ENCODE assay signal across 8 cellular contexts in the genomic region with DNA sequence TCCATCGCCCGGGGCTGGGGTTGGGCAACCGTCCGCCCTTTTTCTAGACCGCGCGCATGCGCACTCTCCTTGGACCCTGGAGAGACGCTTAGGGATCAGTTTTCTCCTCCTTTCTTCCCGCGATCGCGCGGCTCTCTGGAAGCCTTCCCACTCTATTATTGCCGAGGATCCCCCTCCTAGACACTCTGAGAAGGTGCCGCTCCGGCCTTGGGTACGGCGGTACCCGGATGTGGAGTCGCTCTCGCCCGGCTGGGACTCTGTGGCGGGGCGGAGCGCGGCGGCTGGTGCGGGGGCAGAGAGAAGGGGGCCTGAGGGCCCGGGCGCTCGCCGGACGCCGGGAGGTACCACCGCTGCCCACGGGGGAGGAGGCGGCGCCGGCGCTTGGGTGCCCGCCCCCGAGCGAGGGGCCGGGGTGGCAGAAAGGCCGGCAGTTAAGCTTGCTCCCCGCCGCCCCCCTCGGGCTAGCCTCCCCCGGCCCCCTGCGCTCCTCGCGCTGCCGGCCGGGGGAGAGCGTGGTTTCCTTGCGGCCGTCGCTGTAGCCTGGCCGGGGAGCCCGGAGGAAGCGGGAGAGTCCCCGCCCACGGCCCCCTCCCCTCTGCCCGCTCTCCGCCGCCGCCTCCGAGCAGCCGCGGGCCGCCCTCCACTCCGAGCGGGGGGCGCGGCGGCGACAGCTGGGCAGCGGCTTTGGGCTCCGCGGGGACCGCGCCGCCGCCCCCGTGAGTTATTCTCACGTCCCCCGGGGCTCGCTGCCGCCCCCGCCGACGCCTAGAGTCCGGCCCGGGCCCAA. TPM values are rescaled to one million over a fixed set of nuclear protein-coding genes. Genes with fewer than 3 reads are reported as not detected.
DNase-seq lines count a peak whose midpoint lies in the region; ATAC-seq, FAIRE-seq and TF ChIP-seq lines count a peak whose summit lies in the region.

A gene (plus strand): TSS at position 69 of the 787 bp plus-strand sequence. CDS start 792 bp downstream, outside the sequence.

- H3K9me3 Mint-ChIP-seq in glutamatergic neuron (ENCODE audit: unreplicated experiment), result peaks cover 18% of the 10 kb centered on the region

- TF ChIP-seq CTCF in Panc1 (IDR thresholded peaks at IDR 0.05) (no peak), glutamatergic neuron (IDR thresholded peaks at IDR 0.05; ENCODE audit: partially characterized antibody, unreplicated experiment) (no peak), omental fat pad (IDR thresholded peaks at IDR 0.05) (no peak), D721Med (IDR thresholded peaks at IDR 0.05; ENCODE audit: insufficient read depth, missing control alignments) (no peak)

- H3K9me3 ChIP-seq in Panc1 (ENCODE audit: control insufficient read depth, insufficient read depth, low read depth, low read length), result no peaks in the 10 kb centered on the region

- CTCF ChIA-PET in Panc1 (lab: Charles Lee), result interaction anchor here (1.2 kb wide), 1 partner anchor 140 kb away, joined by 3 read pairs; a partner anchor contains a TSS

- peak within 1 kb of the TSS; percentile 89 for H3K4me3 Mint-ChIP-seq in glutamatergic neuron (ENCODE audit: unreplicated experiment)

- H3K27me3 ChIP-seq in Panc1 (ENCODE audit: control insufficient read depth, insufficient read depth, low read length), result no peaks in the 10 kb centered on the region

- H3K27ac ChIP-seq in Panc1 (ENCODE audit: low read length), result peak within 1 kb of the TSS; percentile 88

- DNase-seq in DMS79 (lab: John Stamatoyannopoulos, UW) (peak; percentile 93), HT-29 (ENCODE audit: low spot score) (peak; percentile 97), Panc1 (ENCODE audit: low read depth, low spot score) (no peak), glutamatergic neuron (peak; percentile 100), omental fat pad (ENCODE audit: low spot score) (peak; percentile 97), D721Med (ENCODE audit: insufficient read length, low spot score) (no peak)
- DNase-seq in activated naive CD4-positive, alpha-beta T cell treated with anti-CD3 and anti-CD28 coated beads, Interleukin-2, amount 50 U/mL, for 16 hours, result peak; percentile 48

- peak within 1 kb of the TSS; percentile 84 to 91 for H3K4me3 ChIP-seq in Panc1 (ENCODE audit: low read depth in 2 of 2, low read length in 2 of 2)

- POLR2A ChIA-PET in Panc1 (lab: Charles Lee), result interaction anchor here (0.6 to 0.7 kb wide), 3 partner anchors 20 to 170 kb away, joined by 3 to 7 read pairs (median 3); no protein-coding TSS in a partner anchor

- peaks cover 15% of the 10 kb centered on the region for H3K4me1 ChIP-seq in Panc1 (ENCODE audit: control insufficient read depth, insufficient read depth, low read length)

- peaks cover 16% of the 10 kb centered on the region for H3K4me1 Mint-ChIP-seq in glutamatergic neuron (ENCODE audit: low read depth, unreplicated experiment)

- no peak for FAIRE-seq in D721Med (lab: Jason Lieb, UNC)

- ATAC-seq in GM21390 (IDR thresholded peaks at IDR 0.05; ENCODE audit: unreplicated experiment), result peak; percentile 59
- ATAC-seq in Panc1, result peak; percentile 89
- peak; percentile 88 for ATAC-seq in omental fat pad (ENCODE audit: low FRiP score)

- no TSS peak for BruUV-seq in Panc1 (replicated peaks; lab: Mats Ljungman, UMichigan)

- no peaks in the 10 kb centered on the region; the same call in 1 of the 2 replicates for H3K36me3 ChIP-seq in Panc1 (ENCODE audit: control insufficient read depth, insufficient read depth, low read length)

- peak within 1 kb of the TSS; percentile 98 for H3K27ac Mint-ChIP-seq in glutamatergic neuron (ENCODE audit: unreplicated experiment)

- H3K36me3 Mint-ChIP-seq in glutamatergic neuron (ENCODE audit: unreplicated experiment), result peaks cover 11% of the 10 kb centered on the region

- H3K27me3 Mint-ChIP-seq in glutamatergic neuron (ENCODE audit: unreplicated experiment), result peaks cover 17% of the 10 kb centered on the region

- in situ Hi-C loops in Panc1 (cut with HindIII; ENCODE audit: low pct_unique_long_range_greater_than_20kb, low sequenced_read_pairs), result no loop called here

- intact Hi-C loops in Panc1 (cut with micrococcal nuclease; ENCODE audit: unreplicated experiment), result loop anchor here (5.0 kb wide), 1 partner anchor 39 kb away; a partner anchor contains a TSS

RNA-seq across cellular contexts. Expression of the gene that starts here (rescaled TPM):
- total RNA-seq in HT-29 (2014; rRNA removed; shearing (Covaris generic)), result 10.9 and 12.3 TPM in 2 replicates
- 66.3 TPM for total RNA-seq in Panc1 (2021; ENCODE audit: unreplicated experiment)
- 21.1 TPM for polyA plus RNA-seq in Panc1 (2012; ENCODE audit: insufficient read length)
- 228 TPM for total RNA-seq in glutamatergic neuron (ENCODE audit: unreplicated experiment)
- 10 to 100 TPM; 24.9 to 31.7 (median 28.6) TPM for total RNA-seq in omental fat pad

Comparison
In these comparisons a context has a peak if more than half of its experiments do, and no peak if none do; other contexts are left out.
1. DNase-seq: peak in DMS79 (single experiment), HT-29 (single experiment), activated naive CD4-positive, alpha-beta T cell treated with anti-CD3 and anti-CD28 coated beads, Interleukin-2, amount 50 U/mL, for 16 hours (single experiment), glutamatergic neuron (single experiment) and omental fat pad (single experiment); none in Panc1 (single experiment) and D721Med (single experiment).
2. Peak in every context shown above with its lines, with median percentiles within 50 percentile points of each other: ATAC-seq.